In genomic region chr2:232981767-232982360, GRCh38 we compare ENCODE assay signal across 1 cellular context.
TF ChIP-seq lines count a peak whose summit lies in the region.

No MANE protein-coding gene starts in this region.

TF ChIP-seq in HepG2, 621 proteins besides CTCF, POLR2A, EP300 and RAD21:
- no peak for TF ChIP-seq ZC3H13 (CRISPR knock-in tag; IDR thresholded peaks at IDR 0.05)
- TF ChIP-seq STAG1 (CRISPR knock-in tag; IDR thresholded peaks at IDR 0.05) = peak; percentile 48
